Comparison of ENCODE assay signal across 12 cellular contexts in the genomic region with DNA sequence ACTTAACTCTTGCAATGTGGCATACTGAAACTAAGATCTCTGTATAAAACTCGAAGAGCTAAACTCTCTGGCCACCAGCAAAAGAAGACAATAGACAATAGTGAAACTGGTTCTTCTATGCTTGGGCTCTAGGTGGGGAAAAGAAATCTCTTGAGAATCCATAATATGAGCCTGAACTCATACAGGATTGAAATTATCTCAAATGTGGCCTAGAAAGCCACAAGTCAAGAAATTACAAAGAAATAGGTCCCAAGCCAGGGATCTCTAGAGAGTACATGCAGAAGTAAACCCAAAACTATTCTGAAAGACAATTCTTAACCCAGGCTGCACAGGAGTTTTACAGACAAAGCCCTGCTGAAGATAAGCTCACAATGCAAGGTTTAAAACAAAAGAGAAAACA.
DNase-seq lines count a peak whose midpoint lies in the region; ATAC-seq and TF ChIP-seq lines count a peak whose summit lies in the region.
"Had no signal": no experiment of that assay in that cellular context is flagged by ENCODE, and none has a peak within 500 bp of the region (broad histone marks: within the 10 kb centered on the region; RNA-seq: fewer than 3 reads in every experiment).

No MANE protein-coding gene starts in this region.

- intact Hi-C loops in left ventricle myocardium superior (cut with micrococcal nuclease): no loop called here
- intact Hi-C loops in psoas muscle (cut with DNase I): no loop called here

- H4K20me1 ChIP-seq in osteoblast (ENCODE audit: insufficient read depth, low read length): no peaks in the 10 kb centered on the region

- H2AFZ ChIP-seq in osteoblast (ENCODE audit: low read length): peak overlapping the region; percentile 45

- 82 to 84% (median 82%) methylated on average over 1 of the region's 1 CpG for WGBS in psoas muscle, 3 donors

- H3K9me3 ChIP-seq in osteoblast (ENCODE audit: low read depth, low read length) (no peaks in the 10 kb centered on the region), psoas muscle (peaks cover 2% of the 10 kb centered on the region)
- H3K9me3 ChIP-seq: thyroid gland had no signal

- no peak for TF ChIP-seq CTCF in osteoblast (IDR thresholded peaks at IDR 0.05; ENCODE audit: extremely low read depth, low read depth, low read length)
- TF ChIP-seq CTCF in psoas muscle (IDR thresholded peaks at IDR 0.05): no peak

- H3K4me2 ChIP-seq in osteoblast (ENCODE audit: insufficient read depth, low read length): peak overlapping the region; percentile 63

- DNase-seq in osteoblast (ENCODE audit: insufficient read length, low spot score, missing footprints): no peak
- DNase-seq in left ventricle myocardium superior: no peak
- no peak for DNase-seq in NCI-H146 treated with DMSO at 0.1 percent for 48 hours (lab: John Stamatoyannopoulos, UW; ENCODE audit: unreplicated experiment)
- no peak for DNase-seq in psoas muscle
- DNase-seq: COR-L47, midbrain, NCI-H2081 treated with DMSO at 0.1 percent for 48 hours, right cardiac atrium, thyroid gland had no signal

- ATAC-seq in GM19035 (IDR thresholded peaks at IDR 0.05; ENCODE audit: unreplicated experiment) (peak; percentile 51), GM21786 (IDR thresholded peaks at IDR 0.05; ENCODE audit: unreplicated experiment) (peak; percentile 82), HG03135 (IDR thresholded peaks at IDR 0.05; ENCODE audit: unreplicated experiment) (peak; percentile 68), left ventricle myocardium superior (no peak), psoas muscle (no peak)
- ATAC-seq: right cardiac atrium had no signal

- H3K27ac ChIP-seq in osteoblast (ENCODE audit: low read depth, low read length): no peak overlapping the region
- H3K27ac ChIP-seq in psoas muscle: no peak overlapping the region
- H3K27ac ChIP-seq: thyroid gland had no signal

- H3K4me3 ChIP-seq in osteoblast (ENCODE audit: insufficient read depth, low read length) (peak overlapping the region; percentile 42), psoas muscle (no peak overlapping the region)
- H3K4me3 ChIP-seq: thyroid gland had no signal

- no peaks in the 10 kb centered on the region for H3K27me3 ChIP-seq in osteoblast (ENCODE audit: insufficient read depth, low read length)
- no peaks in the 10 kb centered on the region for H3K27me3 ChIP-seq in psoas muscle (ENCODE audit: insufficient read depth in 3 of 3, low read length in 2 of 3)
- H3K27me3 ChIP-seq: thyroid gland had no signal

- H3K36me3 ChIP-seq in osteoblast (ENCODE audit: insufficient read depth, low read length) (no peaks in the 10 kb centered on the region), psoas muscle (ENCODE audit: insufficient read depth in 1 of 2, low read depth in 1 of 2) (no peaks in the 10 kb centered on the region)
- H3K36me3 ChIP-seq: thyroid gland had no signal

- H3K4me1 ChIP-seq in osteoblast (ENCODE audit: insufficient read depth, low read length) (no peaks in the 10 kb centered on the region), psoas muscle (no peaks in the 10 kb centered on the region)
- H3K4me1 ChIP-seq: thyroid gland had no signal

- no peaks in the 10 kb centered on the region for H3K79me2 ChIP-seq in osteoblast (ENCODE audit: insufficient read depth, low read length)

Comparison
In these comparisons a context has a peak if more than half of its experiments do, and no peak if none do; other contexts are left out.
1. ATAC-seq: peak in GM19035 (single experiment), GM21786 (single experiment) and HG03135 (single experiment); none in left ventricle myocardium superior (single experiment) and psoas muscle (0 of 4).